1 cellular context compared by ENCODE assay signal in the genomic region with DNA sequence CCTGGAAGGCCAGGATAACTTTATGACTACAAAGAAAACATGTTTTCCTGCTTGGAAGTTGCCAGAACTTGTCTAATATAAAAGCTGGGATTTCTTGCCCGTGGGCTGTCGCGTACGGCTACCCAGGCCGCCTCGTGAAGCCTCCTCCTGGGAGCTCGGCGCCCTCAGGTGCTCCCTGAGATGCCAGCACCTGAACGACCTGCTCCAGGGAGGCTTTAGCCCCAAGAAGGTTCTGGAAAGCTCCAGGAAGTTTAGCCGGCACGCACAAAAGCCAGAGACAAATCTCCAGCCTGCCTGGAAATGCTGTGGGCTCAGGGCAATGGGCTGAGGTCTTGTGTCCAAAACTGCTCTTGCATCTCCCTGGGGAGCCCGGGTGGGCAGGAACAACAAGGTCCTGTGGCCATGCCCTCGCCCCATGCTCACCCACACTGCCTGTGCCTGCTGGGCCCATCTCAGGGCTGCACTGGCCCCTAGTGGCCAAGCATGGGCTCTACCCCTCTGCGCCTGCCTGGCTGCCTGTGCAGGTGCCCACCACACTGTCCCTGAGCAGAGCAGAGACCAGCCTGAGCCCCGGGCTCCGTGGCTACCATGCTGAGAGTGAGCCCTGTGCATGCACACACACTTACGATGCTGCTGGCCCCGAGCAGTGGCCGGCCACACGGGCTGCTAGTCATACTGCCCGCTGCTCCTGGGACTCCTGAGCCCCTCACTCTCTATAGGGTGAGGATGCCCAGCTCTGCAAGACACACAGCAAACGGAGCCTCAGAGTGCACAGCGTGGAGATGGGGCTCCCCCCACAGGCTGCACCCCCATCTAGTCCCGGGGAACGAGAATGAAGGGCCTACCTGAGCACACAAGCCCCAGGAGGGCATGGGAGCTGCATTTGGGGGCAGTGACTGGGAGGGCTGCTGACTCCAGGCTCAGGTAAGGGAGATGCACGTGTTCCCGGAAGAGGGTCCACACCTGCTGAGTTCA.
TF ChIP-seq lines count a peak whose summit lies in the region.

No MANE protein-coding gene starts in this region.

TF ChIP-seq in endothelial cell of umbilical vein, 7 proteins besides CTCF, POLR2A, EP300 and RAD21 (continued from another document):
- TF ChIP-seq, protein P1, sequence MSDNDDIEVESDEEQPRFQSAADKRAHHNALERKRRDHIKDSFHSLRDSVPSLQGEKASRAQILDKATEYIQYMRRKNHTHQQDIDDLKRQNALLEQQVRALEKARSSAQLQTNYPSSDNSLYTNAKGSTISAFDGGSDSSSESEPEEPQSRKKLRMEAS (IDR thresholded peaks at IDR 0.05; ENCODE audit: insufficient read depth, insufficient read length): no peak
- TF ChIP-seq MYC (IDR thresholded peaks at IDR 0.05; ENCODE audit: low read depth, low read length) (no peak), FOS (IDR thresholded peaks at IDR 0.05; ENCODE audit: borderline replicate concordance, insufficient read depth, low read length) (no peak), JUN (IDR thresholded peaks at IDR 0.05; ENCODE audit: borderline replicate concordance, insufficient read depth, insufficient read length, low read depth) (no peak)
TF ChIP-seq in endothelial cell of umbilical vein: peak in this region for 0.
